ENCODE assay signal across 10 cellular contexts in the genomic region with DNA sequence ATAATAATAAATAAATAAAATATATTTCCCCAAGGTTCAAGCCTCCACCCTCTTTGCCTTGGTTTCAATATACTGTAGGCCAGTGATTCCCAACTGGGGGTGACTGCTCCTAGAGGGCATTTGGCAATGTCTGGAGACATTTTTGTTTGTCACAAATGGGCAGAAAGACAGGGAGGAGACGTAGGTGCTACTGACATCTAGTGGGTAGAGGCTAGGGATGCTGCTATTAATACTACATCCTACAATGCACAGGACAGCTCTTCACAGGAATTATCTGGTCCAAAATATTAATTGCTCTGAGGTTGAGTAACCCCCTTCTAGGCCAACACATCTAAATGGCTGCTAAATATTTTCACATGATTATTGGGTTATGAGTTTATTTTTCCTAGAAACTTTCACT. TPM values are rescaled to one million over a fixed set of nuclear protein-coding genes. Genes with fewer than 3 reads are reported as not detected.
DNase-seq lines count a peak whose midpoint lies in the region; ATAC-seq and TF ChIP-seq lines count a peak whose summit lies in the region.
"Had no signal": no experiment of that assay in that cellular context is flagged by ENCODE, and none has a peak within 500 bp of the region (broad histone marks: within the 10 kb centered on the region; RNA-seq: fewer than 3 reads in every experiment).

No MANE protein-coding gene starts in this region.

- TF ChIP-seq POLR2A in upper lobe of left lung (IDR thresholded peaks at IDR 0.05) (no peak), adrenal gland (IDR thresholded peaks at IDR 0.05) (no peak)

- DNase-seq in DMS53 treated with DMSO at 0.1 percent for 48 hours (lab: John Stamatoyannopoulos, UW; ENCODE audit: unreplicated experiment): peak; percentile 30
- DNase-seq in SHP77 (lab: John Stamatoyannopoulos, UW): peak; percentile 61 to 74
- peak in 1 of 2 donors; percentile 79 for DNase-seq in foreskin fibroblast
- DNase-seq in tibial artery: no peak
- DNase-seq in upper lobe of left lung: no peak
- DNase-seq in adrenal gland: no peak

- ATAC-seq in upper lobe of left lung (ENCODE audit: low FRiP score in 2 of 2) (no peak), HG03108 (IDR thresholded peaks at IDR 0.05; ENCODE audit: unreplicated experiment) (no peak)
- ATAC-seq: T-cell had no signal

- 0% methylated on average over 1 of the region's 1 CpG for WGBS in upper lobe of left lung, 2 donors
- WGBS in adrenal gland, 4 donors: 0% methylated on average over 1 of the region's 1 CpG

- no peaks in the 10 kb centered on the region for H3K79me2 ChIP-seq in KMS-11 (ENCODE audit: insufficient read depth, low read depth)

- H3K36me3 ChIP-seq in KMS-11 (ENCODE audit: insufficient read depth) (no peaks in the 10 kb centered on the region), tibial artery (no peaks in the 10 kb centered on the region), upper lobe of left lung (no peaks in the 10 kb centered on the region), adrenal gland (replicated peaks in 1 of 2) (no peaks in the 10 kb centered on the region)
- H3K36me3 ChIP-seq: neutrophil had no signal

- intact Hi-C loops in tibial artery (cut with DNase I; ENCODE audit: low total_unique reads) (loop anchor here (10.0 kb wide), 1 partner anchor 63 kb away; the partner anchor contains the start of gene ZNF688), adrenal gland (cut with DNase I) (no loop called here)

- H3K9me3 ChIP-seq in tibial artery: no peaks in the 10 kb centered on the region
- no peaks in the 10 kb centered on the region for H3K9me3 ChIP-seq in upper lobe of left lung
- H3K9me3 ChIP-seq in adrenal gland (replicated peaks in 1 of 3): no peaks in the 10 kb centered on the region
- H3K9me3 ChIP-seq: neutrophil had no signal

- H3K4me2 ChIP-seq in KMS-11: no peak overlapping the region

- H2AFZ ChIP-seq in KMS-11 (ENCODE audit: low read depth): no peak overlapping the region

- H3K9ac ChIP-seq in KMS-11: no peak overlapping the region

- TF ChIP-seq CTCF in KMS-11 (conservative IDR thresholded peaks at IDR 0.05; ENCODE audit: low read depth, low read length) (peak; percentile 62), foreskin fibroblast (IDR thresholded peaks at IDR 0.05; ENCODE audit: low read depth, low read length) (peak; percentile 65), tibial artery (IDR thresholded peaks at IDR 0.05) (no peak), upper lobe of left lung (IDR thresholded peaks at IDR 0.05) (peak in 1 of 6 experiments; percentile 33), adrenal gland (IDR thresholded peaks at IDR 0.05) (peak in 3 of 6 experiments; percentile 20 to 30 (median 29))

- peaks cover 16% of the 10 kb centered on the region for H3K4me1 ChIP-seq in KMS-11 (ENCODE audit: low read depth, poor library complexity, severe bottlenecking)
- H3K4me1 ChIP-seq in tibial artery: peaks cover 0 to 21% (median 12%) of the 10 kb centered on the region in 4 donors
- peaks cover 9 to 18% (median 13%) of the 10 kb centered on the region in 4 donors for H3K4me1 ChIP-seq in upper lobe of left lung
- peaks cover 10 to 13% of the 10 kb centered on the region in 2 donors for H3K4me1 ChIP-seq in adrenal gland (replicated peaks in 1 of 2)

- H3K27me3 ChIP-seq in KMS-11 (ENCODE audit: insufficient read depth, low read depth) (no peaks in the 10 kb centered on the region), tibial artery (no peaks in the 10 kb centered on the region), upper lobe of left lung (no peaks in the 10 kb centered on the region), adrenal gland (no peaks in the 10 kb centered on the region)
- H3K27me3 ChIP-seq: neutrophil had no signal

- TF ChIP-seq EP300 in upper lobe of left lung (IDR thresholded peaks at IDR 0.05): no peak

- H3K4me3 ChIP-seq in KMS-11 (IDR thresholded peaks at IDR 0.05; ENCODE audit: insufficient read depth, low read depth, low read length): no peak overlapping the region
- H3K4me3 ChIP-seq in foreskin fibroblast (ENCODE audit: low read depth in 1 of 2, low read length in 2 of 2): no peak overlapping the region
- H3K4me3 ChIP-seq in tibial artery: no peak overlapping the region
- H3K4me3 ChIP-seq in upper lobe of left lung: no peak overlapping the region
- no peak overlapping the region for H3K4me3 ChIP-seq in adrenal gland

- H4K20me1 ChIP-seq in KMS-11 (ENCODE audit: insufficient read depth): no peaks in the 10 kb centered on the region

- H3K27ac ChIP-seq in KMS-11: no peak overlapping the region
- no peak overlapping the region for H3K27ac ChIP-seq in tibial artery
- H3K27ac ChIP-seq in upper lobe of left lung: no peak overlapping the region
- no peak overlapping the region for H3K27ac ChIP-seq in adrenal gland
- H3K27ac ChIP-seq: neutrophil had no signal

RNA-seq across cellular contexts. Expression of gene PRR14, which starts 12.8 kb away (rescaled TPM):
- total RNA-seq in upper lobe of left lung (100 to 1,000 TPM in 1 of 6 donors, 10 to 100 TPM in 5; 34.5 to 160 (median 54.9) TPM), adrenal gland (10 to 100 TPM in 7 of 8 donors, 1 to 10 TPM in 1; 10.0 to 70.4 (median 39.3) TPM)
- polyA plus RNA-seq in adrenal gland: 100 to 1,000 TPM in 2 of 3 donors, 10 to 100 TPM in 1; 29.8 to 204 (median 114) TPM

RNA-seq across cellular contexts. Expression of gene FBRS, which starts 20.3 kb away (rescaled TPM):
- total RNA-seq in upper lobe of left lung (100 to 1,000 TPM in 1 of 6 donors, 10 to 100 TPM in 5; 38.0 to 150 (median 70.4) TPM), adrenal gland (10 to 100 TPM; 20.4 to 84.0 (median 46.8) TPM)
- polyA plus RNA-seq in adrenal gland: 100 to 1,000 TPM in 1 of 3 donors, 10 to 100 TPM in 2; 18.3 to 186 (median 82.9) TPM

RNA-seq across cellular contexts. Expression of gene ZNF689, which starts 27.8 kb away (rescaled TPM):
- total RNA-seq in upper lobe of left lung (10 to 100 TPM in 2 of 6 donors, 1 to 10 TPM in 4; 3.1 to 10.9 (median 8.9) TPM), adrenal gland (10 to 100 TPM in 4 of 8 donors, 1 to 10 TPM in 4; 7.9 to 12.9 (median 10.1) TPM)
- polyA plus RNA-seq in adrenal gland: 1 to 10 TPM; 2.9 to 6.4 (median 3.2) TPM

RNA-seq across cellular contexts. Expression of gene ZNF785, which starts 52.5 kb away (rescaled TPM):
- total RNA-seq in upper lobe of left lung (10 to 100 TPM in 4 of 6 donors, 1 to 10 TPM in 2; 7.3 to 52.4 (median 15.3) TPM), adrenal gland (10 to 100 TPM in 7 of 8 donors, 1 to 10 TPM in 1; 9.4 to 37.0 (median 15.4) TPM)
- polyA plus RNA-seq in adrenal gland: 10 to 100 TPM in 1 of 3 donors, 1 to 10 TPM in 2; 3.4 to 11.2 (median 8.9) TPM

Comparison
In these comparisons a context has a peak if more than half of its experiments do, and no peak if none do; other contexts are left out.
1. DNase-seq: peak in DMS53 treated with DMSO at 0.1 percent for 48 hours (single experiment) and SHP77 (2 of 2); none in tibial artery (0 of 2), upper lobe of left lung (0 of 2) and adrenal gland (0 of 7).
2. CTCF ChIP-seq: peak in KMS-11 (single experiment) and foreskin fibroblast (single experiment); none in tibial artery (0 of 2).